Comparison of ENCODE assay signal across 17 cellular contexts in genomic region chr14:61140872-61141271, GRCh38.
DNase-seq lines count a peak whose midpoint lies in the region; ATAC-seq and TF ChIP-seq lines count a peak whose summit lies in the region.
"Had no signal": no experiment of that assay in that cellular context is flagged by ENCODE, and none has a peak within 500 bp of the region (broad histone marks: within the 10 kb centered on the region; RNA-seq: fewer than 3 reads in every experiment).

No MANE protein-coding gene starts in this region.

- no peaks in the 10 kb centered on the region for H3K36me3 ChIP-seq in HCT116 (ENCODE audit: control insufficient read depth in 1 of 2, insufficient read depth in 2 of 2, low read length in 2 of 2)
- H3K36me3 ChIP-seq: ascending aorta, heart right ventricle had no signal

- BruUV-seq in HCT116 (replicated peaks; lab: Mats Ljungman, UMichigan): no TSS peak

- no peak; the same call in 1 of the 2 replicates for ATAC-seq in HCT116
- ATAC-seq: activated T-cell treated with anti-CD3 and anti-CD28 coated beads, Interleukin-2, amount 50 U/mL, for 4 hours; heart right ventricle; left cardiac atrium; stimulated activated memory B cell treated with anti-CD40 and anti-IgM and Interleukin-4, amounts not matched to agents 10 μg/mL and 1 μg/mL and 100 μg/mL, for 72 hours; T-cell had no signal

- intact Hi-C loops in HCT116 (cut with micrococcal nuclease): no loop called here

- H3K9me3 ChIP-seq in AG04450 (ENCODE audit: control insufficient read depth, insufficient read depth, low read length) (peaks cover 6% of the 10 kb centered on the region), HCT116 (ENCODE audit: control insufficient read depth in 1 of 2, insufficient read depth in 1 of 2, low read depth in 1 of 2, low read length in 2 of 2) (peaks cover 0 to 16% of the 10 kb centered on the region in 2 experiments; a peak in 1 of 4 replicates)
- H3K9me3 ChIP-seq: ascending aorta had no signal

- H3K4me1 ChIP-seq in HCT116 (ENCODE audit: control insufficient read depth in 1 of 2, insufficient read depth in 2 of 2, low read length in 2 of 2): peaks cover 0 to 11% of the 10 kb centered on the region in 2 experiments; a peak in 1 of 4 replicates

- no peaks in the 10 kb centered on the region for H3K79me2 ChIP-seq in HCT116 (ENCODE audit: insufficient read depth, low read length)

- no peaks in the 10 kb centered on the region for H3K27me3 ChIP-seq in AG04450 (ENCODE audit: control insufficient read depth, insufficient read depth, low read length)
- H3K27me3 ChIP-seq in HCT116 (ENCODE audit: insufficient read depth, low read length): no peaks in the 10 kb centered on the region
- H3K27me3 ChIP-seq: ascending aorta, heart right ventricle had no signal

- H3K4me2 ChIP-seq in HCT116 (ENCODE audit: low read length): no peak overlapping the region

- H2AFZ ChIP-seq in HCT116 (ENCODE audit: low read depth, low read length, poor library complexity, severe bottlenecking): no peak overlapping the region

- DNase-seq in AG04450 (ENCODE audit: low read depth, low spot score) (peak; percentile 80), HCT116 (ENCODE audit: low read depth, low spot score) (peak; percentile 29), T1000 (lab: John Stamatoyannopoulos, UW) (peak; percentile 25), fibroblast of pulmonary artery (ENCODE audit: low read depth) (peak; percentile 63), NCI-H187 (lab: John Stamatoyannopoulos, UW) (no peak), NCI-H446 (lab: John Stamatoyannopoulos, UW) (no peak), NCI-H146 (lab: John Stamatoyannopoulos, UW) (no peak)
- DNase-seq in stimulated activated CD4-positive, alpha-beta T cell treated with anti-CD3 and anti-CD28 coated beads, Interleukin-2, amount 100 ng/mL, for 48 hours: no peak
- DNase-seq: activated T-cell treated with anti-CD3 and anti-CD28 coated beads, Interleukin-2, amount 50 U/mL, for 4 hours; DND-41; effector CD8-positive, alpha-beta T cell; heart right ventricle; left cardiac atrium; stimulated activated CD4-positive, alpha-beta T cell treated with anti-CD3 and anti-CD28 coated beads, Interleukin-4, amount 100 ng/mL, for 4 hours; T-cell had no signal

- POLR2A ChIA-PET in AG04450 (lab: Yijun Ruan, JAX): interaction anchor here (0.6 kb wide), 1 partner anchor 78 kb away, joined by 4 read pairs; no protein-coding TSS in a partner anchor
- POLR2A ChIA-PET in HCT116 (lab: Charles Lee): no interaction called here

- H3K9ac ChIP-seq in HCT116 (ENCODE audit: low read length): no peak overlapping the region

- TF ChIP-seq CTCF in AG04450 (IDR thresholded peaks at IDR 0.05; ENCODE audit: low read depth, low read length): no peak
- TF ChIP-seq CTCF in HCT116 (IDR thresholded peaks at IDR 0.05 in 2 of 3, conservative IDR thresholded peaks at IDR 0.05 in 1 of 3; ENCODE audit: borderline replicate concordance in 1 of 3, insufficient read depth in 1 of 3, low read depth in 2 of 3, low read length in 2 of 3): no peak
- TF ChIP-seq CTCF in fibroblast of pulmonary artery (IDR thresholded peaks at IDR 0.05; ENCODE audit: low read length, missing control alignments): no peak

- no peaks in the 10 kb centered on the region for H3K9me2 ChIP-seq in HCT116 (ENCODE audit: insufficient read depth)

- RAD21 ChIA-PET in HCT116 (lab: Charles Lee; ENCODE audit: low non-redundant PET in 1 of 2, low total read pairs in 2 of 2, uncharacterized antibody in 2 of 2, unreplicated experiment in 2 of 2): no interaction called here

- H4K20me1 ChIP-seq in HCT116 (ENCODE audit: insufficient read depth): no peaks in the 10 kb centered on the region

- no peak for TF ChIP-seq POLR2A in HCT116 (IDR thresholded peaks at IDR 0.05; ENCODE audit: borderline replicate concordance, extremely low read depth, insufficient read depth, insufficient read length)

- H3K4me3 ChIP-seq in AG04450 (ENCODE audit: low read depth, low read length) (no peak overlapping the region), HCT116 (replicated peaks in 1 of 2; ENCODE audit: low read depth in 1 of 2, low read length in 2 of 2) (no peak overlapping the region), fibroblast of pulmonary artery (replicated peaks; ENCODE audit: low read depth, low read length) (no peak overlapping the region)
- H3K4me3 ChIP-seq: ascending aorta, heart right ventricle had no signal

- CTCF ChIA-PET in AG04450 (lab: Charles Lee): no interaction called here
- CTCF ChIA-PET in HCT116 (lab: Charles Lee): no interaction called here

- no peak for TF ChIP-seq RAD21 in HCT116 (IDR thresholded peaks at IDR 0.05; ENCODE audit: low read depth)

- peak overlapping the region; percentile 87 for H3K27ac ChIP-seq in AG04450 (ENCODE audit: low read depth, low read length)
- no peak overlapping the region for H3K27ac ChIP-seq in HCT116 (ENCODE audit: low read depth, low read length)
- H3K27ac ChIP-seq: ascending aorta, heart right ventricle had no signal

TF ChIP-seq in HCT116, 20 proteins besides CTCF, POLR2A, EP300 and RAD21:
- TF ChIP-seq CEBPB (IDR thresholded peaks at IDR 0.05; ENCODE audit: low read depth) (0 out of 2 replicates have a peak, but pooled peaks have one; percentile 14), JUND (IDR thresholded peaks at IDR 0.05) (peak; percentile 13; the same call in 1 of the 2 replicates), CBX3 (IDR thresholded peaks at IDR 0.05; ENCODE audit: low read depth) (no peak), SIN3A (IDR thresholded peaks at IDR 0.05; ENCODE audit: low read depth) (no peak), SP1 (IDR thresholded peaks at IDR 0.05; ENCODE audit: low read depth) (peak; percentile 14; the same call in 1 of the 2 replicates), FOSL1 (IDR thresholded peaks at IDR 0.05; ENCODE audit: low read depth) (peak; percentile 57)
TF ChIP-seq in HCT116: peak in this region for 4.

Comparison
In these comparisons a context has a peak if more than half of its experiments do, and no peak if none do; other contexts are left out.
1. DNase-seq: peak in AG04450 (single experiment), HCT116 (single experiment), T1000 (single experiment) and fibroblast of pulmonary artery (single experiment); none in NCI-H187 (0 of 2), NCI-H446 (0 of 2), NCI-H146 (single experiment) and stimulated activated CD4-positive, alpha-beta T cell treated with anti-CD3 and anti-CD28 coated beads, Interleukin-2, amount 100 ng/mL, for 48 hours (0 of 2).